36 cellular contexts compared by ENCODE assay signal in genomic region chr11:113121746-113122145, GRCh38.
"Had no signal": no experiment of that assay in that cellular context is flagged by ENCODE, and none has a peak within 500 bp of the region (broad histone marks: within the 10 kb centered on the region; RNA-seq: fewer than 3 reads in every experiment).

No MANE protein-coding gene starts in this region.

- H3K4me3 Mint-ChIP-seq: activated naive CD4-positive, alpha-beta T cell treated with anti-CD3 and anti-CD28 coated beads for 36 hours; activated naive CD4-positive, alpha-beta T cell treated with anti-CD3 and anti-CD28 coated beads, Interleukin-2, amount 10 ng/mL, durations not matched to agents 7 days and 5 days; activated naive CD4-positive, alpha-beta T cell treated with anti-CD3 and anti-CD28 coated beads, Interleukin-2, amount 50 U/mL, for 24 hours; activated naive CD8-positive, alpha-beta T cell; activated naive CD8-positive, alpha-beta T cell treated with anti-CD3 and anti-CD28 coated beads for 36 hours; activated naive CD8-positive, alpha-beta T cell treated with anti-CD3 and anti-CD28 coated beads, Interleukin-2, amount 10 ng/mL, durations not matched to agents 7 days and 5 days; activated naive CD8-positive, alpha-beta T cell treated with anti-CD3 and anti-CD28 coated beads, Interleukin-2, amount 50 U/mL, for 24 hours; activated T-cell treated with anti-CD3 and anti-CD28 coated beads, Interleukin-2, amount 50 U/mL, for 24 hours; activated T-cell treated with anti-CD3 and anti-CD28 coated beads, Interleukin-2, amount 50 U/mL, for 4 hours; activated T-cell treated with anti-CD3 and anti-CD28 coated beads, Interleukin-2, amount 50 U/mL, for 72 hours; activated T-helper 17 cell treated with anti-CD3 and anti-CD28 coated beads, Interleukin-2, amount 50 U/mL, for 72 hours; brain; central memory CD8-positive, alpha-beta T cell had no signal

- H3K4me3 ChIP-seq: adrenal gland, ascending aorta, body of pancreas, breast epithelium, cardiac muscle cell had no signal

- H3K4me1 Mint-ChIP-seq: activated naive CD4-positive, alpha-beta T cell treated with anti-CD3 and anti-CD28 coated beads, Interleukin-2, amount 10 ng/mL, durations not matched to agents 7 days and 5 days; activated naive CD4-positive, alpha-beta T cell treated with anti-CD3 and anti-CD28 coated beads, Interleukin-2, amount 50 U/mL, for 24 hours; activated naive CD8-positive, alpha-beta T cell treated with anti-CD3 and anti-CD28 coated beads for 36 hours; activated naive CD8-positive, alpha-beta T cell treated with anti-CD3 and anti-CD28 coated beads, Interleukin-2, amount 10 ng/mL, durations not matched to agents 7 days and 5 days; activated naive CD8-positive, alpha-beta T cell treated with anti-CD3 and anti-CD28 coated beads, Interleukin-2, amount 50 U/mL, for 24 hours; activated T-helper 17 cell treated with anti-CD3 and anti-CD28 coated beads, Interleukin-2, amount 50 U/mL, for 72 hours; central memory CD8-positive, alpha-beta T cell had no signal

- ATAC-seq: activated naive CD4-positive, alpha-beta T cell treated with anti-CD3 and anti-CD28 coated beads, Interleukin-2, amount 50 U/mL, for 72 hours; activated naive CD8-positive, alpha-beta T cell treated with anti-CD3 and anti-CD28 coated beads, Interleukin-2, amount 50 U/mL, for 24 hours; activated T-cell treated with anti-CD3 and anti-CD28 coated beads, Interleukin-2, amount 50 U/mL, for 4 hours; activated T-cell treated with anti-CD3 and anti-CD28 coated beads, Interleukin-2, amount 50 U/mL, for 72 hours; activated T-helper 17 cell treated with anti-CD3 and anti-CD28 coated beads, Interleukin-2, amount 50 U/mL, for 72 hours; body of pancreas had no signal

- H3K9me3 ChIP-seq: adrenal gland, ascending aorta, body of pancreas, breast epithelium had no signal

- DNase-seq: activated effector memory CD4-positive, alpha-beta T cell treated with anti-CD3 and anti-CD28 coated beads, Interleukin-2, amount 50 U/mL, for 16 hours; activated effector memory CD4-positive, alpha-beta T cell treated with Interleukin-2 at 50 U/mL for 16 hours; activated gamma-delta T cell; activated gamma-delta T cell treated with Interleukin-2 at 50 U/mL for 16 hours; activated naive CD4-positive, alpha-beta T cell; activated naive CD4-positive, alpha-beta T cell treated with anti-CD3 and anti-CD28 coated beads for 36 hours; activated naive CD4-positive, alpha-beta T cell treated with anti-CD3 and anti-CD28 coated beads, Interleukin-2, amount 10 ng/mL, durations not matched to agents 7 days and 5 days; activated naive CD4-positive, alpha-beta T cell treated with anti-CD3 and anti-CD28 coated beads, Interleukin-2, amount 50 U/mL, for 16 hours; activated naive CD4-positive, alpha-beta T cell treated with Interleukin-2 at 50 U/mL for 16 hours; activated naive CD8-positive, alpha-beta T cell treated with anti-CD3 and anti-CD28 coated beads for 36 hours; activated naive CD8-positive, alpha-beta T cell treated with anti-CD3 and anti-CD28 coated beads, Interleukin-2, amount 10 ng/mL, durations not matched to agents 7 days and 5 days; activated naive CD8-positive, alpha-beta T cell treated with anti-CD3 and anti-CD28 coated beads, Interleukin-2, amount 50 U/mL, for 24 hours; activated T-cell treated with anti-CD3 and anti-CD28 coated beads, Interleukin-2, amount 50 U/mL, for 24 hours; activated T-cell treated with anti-CD3 and anti-CD28 coated beads, Interleukin-2, amount 50 U/mL, for 4 hours; activated T-cell treated with anti-CD3 and anti-CD28 coated beads, Interleukin-2, amount 50 U/mL, for 48 hours; activated T-cell treated with anti-CD3 and anti-CD28 coated beads, Interleukin-2, amount 50 U/mL, for 72 hours; adrenal gland; amniotic stem cell; amygdala; anterior cingulate cortex; aorta; body of pancreas; brain microvascular endothelial cell; caudate nucleus; central memory CD4-positive, alpha-beta T cell; cerebellar nuclear complex had no signal

- H3K4me1 ChIP-seq: body of pancreas, breast epithelium had no signal

- H3K36me3 ChIP-seq: adrenal gland, ascending aorta, brain microvascular endothelial cell, breast epithelium, cardiac muscle cell had no signal

- H3K27me3 Mint-ChIP-seq: activated naive CD8-positive, alpha-beta T cell; brain had no signal

- H3K36me3 Mint-ChIP-seq: activated naive CD4-positive, alpha-beta T cell treated with anti-CD3 and anti-CD28 coated beads, Interleukin-2, amount 10 ng/mL, durations not matched to agents 7 days and 5 days; activated naive CD4-positive, alpha-beta T cell treated with anti-CD3 and anti-CD28 coated beads, Interleukin-2, amount 50 U/mL, for 24 hours; activated naive CD4-positive, alpha-beta T cell treated with anti-CD3 and anti-CD28 coated beads, Interleukin-2, amount 50 U/mL, for 72 hours; activated naive CD8-positive, alpha-beta T cell; activated naive CD8-positive, alpha-beta T cell treated with anti-CD3 and anti-CD28 coated beads for 36 hours; activated naive CD8-positive, alpha-beta T cell treated with anti-CD3 and anti-CD28 coated beads, Interleukin-2, amount 10 ng/mL, durations not matched to agents 7 days and 5 days; brain had no signal

- H3K27ac ChIP-seq: adrenal gland, ascending aorta, body of pancreas, brain microvascular endothelial cell, breast epithelium, cardiac muscle cell had no signal

- H3K27me3 ChIP-seq: adrenal gland, ascending aorta, brain microvascular endothelial cell, breast epithelium, cardiac muscle cell had no signal

- H3K27ac Mint-ChIP-seq: activated naive CD4-positive, alpha-beta T cell treated with anti-CD3 and anti-CD28 coated beads for 36 hours; activated naive CD4-positive, alpha-beta T cell treated with anti-CD3 and anti-CD28 coated beads, Interleukin-2, amount 10 ng/mL, durations not matched to agents 7 days and 5 days; activated naive CD4-positive, alpha-beta T cell treated with anti-CD3 and anti-CD28 coated beads, Interleukin-2, amount 50 U/mL, for 24 hours; activated naive CD4-positive, alpha-beta T cell treated with anti-CD3 and anti-CD28 coated beads, Interleukin-2, amount 50 U/mL, for 72 hours; activated naive CD8-positive, alpha-beta T cell; activated naive CD8-positive, alpha-beta T cell treated with anti-CD3 and anti-CD28 coated beads for 36 hours; activated naive CD8-positive, alpha-beta T cell treated with anti-CD3 and anti-CD28 coated beads, Interleukin-2, amount 10 ng/mL, durations not matched to agents 7 days and 5 days; activated naive CD8-positive, alpha-beta T cell treated with anti-CD3 and anti-CD28 coated beads, Interleukin-2, amount 50 U/mL, for 24 hours; activated T-cell treated with anti-CD3 and anti-CD28 coated beads, Interleukin-2, amount 50 U/mL, for 24 hours; activated T-cell treated with anti-CD3 and anti-CD28 coated beads, Interleukin-2, amount 50 U/mL, for 72 hours; activated T-helper 17 cell treated with anti-CD3 and anti-CD28 coated beads, Interleukin-2, amount 50 U/mL, for 72 hours; activated T-helper 2 cell treated with anti-CD3 and anti-CD28 coated beads, Interferon-gamma antibody, Interleukin-2, Interleukin-4, amounts not matched to agents 10 μg/mL and 5 μg/mL and 100 μg/mL, durations not matched to agents 14 hours and 24 hours and 36 hours; brain had no signal

- H3K9me3 Mint-ChIP-seq: activated naive CD4-positive, alpha-beta T cell treated with anti-CD3 and anti-CD28 coated beads for 36 hours; activated naive CD4-positive, alpha-beta T cell treated with anti-CD3 and anti-CD28 coated beads, Interleukin-2, amount 10 ng/mL, durations not matched to agents 7 days and 5 days; activated naive CD4-positive, alpha-beta T cell treated with anti-CD3 and anti-CD28 coated beads, Interleukin-2, amount 50 U/mL, for 24 hours; activated naive CD4-positive, alpha-beta T cell treated with anti-CD3 and anti-CD28 coated beads, Interleukin-2, amount 50 U/mL, for 72 hours; activated naive CD8-positive, alpha-beta T cell treated with anti-CD3 and anti-CD28 coated beads for 36 hours; activated naive CD8-positive, alpha-beta T cell treated with anti-CD3 and anti-CD28 coated beads, Interleukin-2, amount 10 ng/mL, durations not matched to agents 7 days and 5 days; activated naive CD8-positive, alpha-beta T cell treated with anti-CD3 and anti-CD28 coated beads, Interleukin-2, amount 50 U/mL, for 24 hours; activated T-cell treated with anti-CD3 and anti-CD28 coated beads, Interleukin-2, amount 50 U/mL, for 24 hours; activated T-cell treated with anti-CD3 and anti-CD28 coated beads, Interleukin-2, amount 50 U/mL, for 4 hours; activated T-cell treated with anti-CD3 and anti-CD28 coated beads, Interleukin-2, amount 50 U/mL, for 72 hours; activated T-helper 17 cell treated with anti-CD3 and anti-CD28 coated beads, Interleukin-2, amount 50 U/mL, for 72 hours; activated T-helper 2 cell treated with anti-CD3 and anti-CD28 coated beads, Interferon-gamma antibody, Interleukin-2, Interleukin-4, amounts not matched to agents 10 μg/mL and 5 μg/mL and 100 μg/mL, durations not matched to agents 14 hours and 24 hours and 36 hours; brain; central memory CD8-positive, alpha-beta T cell had no signal
